20 cellular contexts compared by ENCODE assay signal in genomic region chr6:122548281-122548680, GRCh38.
"Had no signal": no experiment of that assay in that cellular context is flagged by ENCODE, and none has a peak within 500 bp of the region (broad histone marks: within the 10 kb centered on the region; RNA-seq: fewer than 3 reads in every experiment).

No MANE protein-coding gene starts in this region.

- ATAC-seq: left lung; naive thymus-derived CD4-positive, alpha-beta T cell; right cardiac atrium had no signal

- DNase-seq: activated CD4-positive, CD25-positive, alpha-beta regulatory T cell treated with anti-CD3 and anti-CD28 coated beads, Interleukin-2, amount 50 U/mL, for 72 hours; activated naive CD4-positive, alpha-beta T cell; activated naive CD8-positive, alpha-beta T cell treated with anti-CD3 and anti-CD28 coated beads, Interleukin-2, amount 10 ng/mL, durations not matched to agents 7 days and 5 days; anterior cingulate cortex; cortex of kidney; effector CD4-positive, alpha-beta T cell; esophagus squamous epithelium; hippocampal formation; kidney; left lung; naive thymus-derived CD4-positive, alpha-beta T cell; posterior cingulate gyrus; right cardiac atrium; stimulated activated CD4-positive, alpha-beta T cell treated with anti-CD3 and anti-CD28 coated beads, Interleukin-4, amount 100 ng/mL, for 24 hours; stimulated activated naive CD4-positive, alpha-beta T cell; substantia nigra; T1000; trophoblast cell had no signal

- H3K27me3 ChIP-seq: esophagus squamous epithelium, left lung, neutrophil had no signal

- H3K4me1 ChIP-seq: esophagus squamous epithelium, left lung had no signal

- H3K27ac ChIP-seq: esophagus squamous epithelium, left lung, neutrophil, skin epidermis had no signal

- H3K4me3 ChIP-seq: esophagus squamous epithelium, left lung, skin epidermis had no signal

- H3K9me3 ChIP-seq: esophagus squamous epithelium, left lung, neutrophil had no signal

- H3K36me3 ChIP-seq: esophagus squamous epithelium, left lung, neutrophil had no signal
